Comparison of ENCODE assay signal across 8 cellular contexts in genomic region chr7:30347226-30348082, GRCh38.
DNase-seq lines count a peak whose midpoint lies in the region; ATAC-seq and TF ChIP-seq lines count a peak whose summit lies in the region.

No MANE protein-coding gene starts in this region.

- DNase-seq in H4 (ENCODE audit: low spot score) (peak; percentile 39), Peyer's patch (no peak), right lobe of liver (no peak), COLO829 (ENCODE audit: low spot score) (no peak), GOT3 (lab: John Stamatoyannopoulos, UW) (no peak), SIG-M5 treated with dmso at 0.1 percent for 504 hours (lab: John Stamatoyannopoulos, UW; ENCODE audit: unreplicated experiment) (no peak), NCI-H1417 (lab: John Stamatoyannopoulos, UW) (no peak)

- H3K4me2 ChIP-seq in DOHH2 (ENCODE audit: low read length) = peak overlapping the region; percentile 49

- H3K9me2 ChIP-seq in DOHH2 (replicated peaks; ENCODE audit: control insufficient read depth, low read length) = no peaks in the 10 kb centered on the region

- no peak for ATAC-seq in right lobe of liver

- H3K4me1 ChIP-seq in DOHH2 (ENCODE audit: control insufficient read depth, low read length) (peaks cover 93% of the 10 kb centered on the region), Peyer's patch (peaks cover 0 to 12% (median 0%) of the 10 kb centered on the region in 4 donors), right lobe of liver (peaks cover 0 to 6% (median 0%) of the 10 kb centered on the region in 4 donors)

- no peaks in the 10 kb centered on the region for H3K27me3 ChIP-seq in DOHH2 (ENCODE audit: control insufficient read depth, low read length)
- H3K27me3 ChIP-seq in Peyer's patch = no peaks in the 10 kb centered on the region
- H3K27me3 ChIP-seq in right lobe of liver = no peaks in the 10 kb centered on the region

- peaks cover 22% of the 10 kb centered on the region for H3F3A ChIP-seq in DOHH2 (ENCODE audit: control insufficient read depth, insufficient read depth)

- intact Hi-C loops in right lobe of liver (cut with DNase I) = no loop called here

- peaks cover 20% of the 10 kb centered on the region for H4K20me1 ChIP-seq in DOHH2 (ENCODE audit: control insufficient read depth, insufficient read depth, low read depth, low read length)

- peak overlapping the region; percentile 28; the same call in 1 of the 2 replicates for H3K27ac ChIP-seq in DOHH2 (ENCODE audit: low read depth, low read length)
- peak overlapping the region; percentile 26 to 71 (median 63) for H3K27ac ChIP-seq in Peyer's patch
- H3K27ac ChIP-seq in right lobe of liver = peak overlapping the region in 2 of 3 donors; percentile 9 to 34

- TF ChIP-seq POLR2A in Peyer's patch (IDR thresholded peaks at IDR 0.05) (no peak), right lobe of liver (IDR thresholded peaks at IDR 0.05) (no peak)

- no peak for TF ChIP-seq CTCF in DOHH2 (IDR thresholded peaks at IDR 0.05; ENCODE audit: low read depth, low read length, poor library complexity, severe bottlenecking)
- TF ChIP-seq CTCF in Peyer's patch (IDR thresholded peaks at IDR 0.05) = no peak
- TF ChIP-seq CTCF in right lobe of liver (IDR thresholded peaks at IDR 0.05) = no peak

- WGBS in right lobe of liver (ENCODE audit: insufficient coverage, low coverage, low lambda C conversion rate, missing lambda C conversion rate) = 66% methylated on average over 2 of the region's 2 CpGs

- H3K4me3 ChIP-seq in DOHH2 (ENCODE audit: low read length) (peak overlapping the region; percentile 3; the same call in 1 of the 2 replicates), Peyer's patch (no peak overlapping the region), right lobe of liver (no peak overlapping the region)

- H3K36me3 ChIP-seq in DOHH2 (ENCODE audit: control insufficient read depth, low read length) (no peaks in the 10 kb centered on the region), Peyer's patch (no peaks in the 10 kb centered on the region), right lobe of liver (no peaks in the 10 kb centered on the region)

- no peaks in the 10 kb centered on the region for H3K9me3 ChIP-seq in DOHH2 (ENCODE audit: control insufficient read depth, insufficient read depth, low read length)
- H3K9me3 ChIP-seq in Peyer's patch = no peaks in the 10 kb centered on the region
- no peaks in the 10 kb centered on the region for H3K9me3 ChIP-seq in right lobe of liver

- H3K79me2 ChIP-seq in DOHH2 (ENCODE audit: control insufficient read depth, low read length) = peaks cover 98% of the 10 kb centered on the region
